Comparison of ENCODE assay signal across 26 cellular contexts in genomic region chr21:23541571-23541970, GRCh38.
"Had no signal": no experiment of that assay in that cellular context is flagged by ENCODE, and none has a peak within 500 bp of the region (broad histone marks: within the 10 kb centered on the region; RNA-seq: fewer than 3 reads in every experiment).

No MANE protein-coding gene starts in this region.

- H3K4me3 ChIP-seq: gastroesophageal sphincter, heart left ventricle, hepatocyte, lung, mucosa of descending colon, pancreas, right lobe of liver, suprapubic skin, transverse colon, upper lobe of right lung, vagina had no signal

- DNase-seq: effector CD8-positive, alpha-beta T cell; endodermal cell; heart left ventricle; kidney; mucosa of descending colon; naive B cell; pancreas; retina; right lobe of liver; small intestine; stimulated activated CD4-positive, alpha-beta T cell treated with anti-CD3 and anti-CD28 coated beads, Interleukin-15, amount 100 ng/mL, for 24 hours; stimulated activated CD4-positive, alpha-beta T cell treated with anti-CD3 and anti-CD28 coated beads, Interleukin-4, amount 100 ng/mL, for 1 hour; stimulated activated CD8-positive, alpha-beta memory T cell treated with anti-CD3 and anti-CD28 coated beads, Interleukin-4, amount 100 ng/mL, for 48 hours; stimulated activated naive CD4-positive, alpha-beta T cell; stimulated activated naive CD8-positive, alpha-beta T cell treated with anti-CD3 and anti-CD28 coated beads, Interleukin-15, amount 100 ng/mL, for 72 hours; transverse colon; upper lobe of right lung had no signal

- ATAC-seq: esophagus mucosa; foreskin keratinocyte; gastroesophageal sphincter; heart left ventricle; left lobe of liver; mucosa of descending colon; natural killer cell treated with Interleukin-12 subunit alpha and Interleukin-12 subunit beta and Interleukin-15 and Interleukin-18, amount 100 ng/mL, for 72 hours; pancreas; right lobe of liver; stimulated activated naive CD8-positive, alpha-beta T cell treated with anti-CD3 and anti-CD28 coated beads, Interleukin-15, amount 100 ng/mL, for 72 hours; upper lobe of right lung had no signal
